Comparison of ENCODE assay signal across 1 cellular context in genomic region chr9:136021171-136021890, GRCh38.
TF ChIP-seq lines count a peak whose summit lies in the region.

No MANE protein-coding gene starts in this region.

TF ChIP-seq in WTC11, 78 proteins besides CTCF, POLR2A, EP300 and RAD21 (continued from another document):
- TF ChIP-seq HMGXB4 (CRISPR knock-in tag; IDR thresholded peaks at IDR 0.05), result no peak
- TF ChIP-seq CREB1 (CRISPR knock-in tag; IDR thresholded peaks at IDR 0.05), result no peak
- TF ChIP-seq ZNF121 (CRISPR knock-in tag; IDR thresholded peaks at IDR 0.05), result no peak
- TF ChIP-seq MLX (CRISPR knock-in tag; IDR thresholded peaks at IDR 0.05), result no peak
- no peak for TF ChIP-seq NR3C1 (CRISPR knock-in tag; conservative IDR thresholded peaks at IDR 0.05; ENCODE audit: low read depth)
